ENCODE assay signal across 1 cellular context in genomic region chr16:21644674-21645073, GRCh38.
TF ChIP-seq lines count a peak whose summit lies in the region.

No MANE protein-coding gene starts in this region.

TF ChIP-seq in HepG2, 621 proteins besides CTCF, POLR2A, EP300 and RAD21:
- TF ChIP-seq U2AF2 (IDR thresholded peaks at IDR 0.05; ENCODE audit: low read depth, low read length) (no peak), ZNF703 (CRISPR knock-in tag; IDR thresholded peaks at IDR 0.05; ENCODE audit: borderline replicate concordance) (no peak), AGO1 (IDR thresholded peaks at IDR 0.05; ENCODE audit: low read depth, low read length, poor library complexity, severe bottlenecking) (no peak), KLF16 (CRISPR knock-in tag; IDR thresholded peaks at IDR 0.05) (no peak), RFX5 (IDR thresholded peaks at IDR 0.05; ENCODE audit: low read depth, low read length) (no peak), ZNF205 (CRISPR knock-in tag; IDR thresholded peaks at IDR 0.05) (no peak), ZMYM2 (CRISPR knock-in tag; IDR thresholded peaks at IDR 0.05) (no peak), HDAC6 (IDR thresholded peaks at IDR 0.05; ENCODE audit: low read depth, low read length) (no peak), HMG20A (CRISPR knock-in tag; IDR thresholded peaks at IDR 0.05; ENCODE audit: borderline replicate concordance) (no peak)
- TF ChIP-seq, protein P1, sequence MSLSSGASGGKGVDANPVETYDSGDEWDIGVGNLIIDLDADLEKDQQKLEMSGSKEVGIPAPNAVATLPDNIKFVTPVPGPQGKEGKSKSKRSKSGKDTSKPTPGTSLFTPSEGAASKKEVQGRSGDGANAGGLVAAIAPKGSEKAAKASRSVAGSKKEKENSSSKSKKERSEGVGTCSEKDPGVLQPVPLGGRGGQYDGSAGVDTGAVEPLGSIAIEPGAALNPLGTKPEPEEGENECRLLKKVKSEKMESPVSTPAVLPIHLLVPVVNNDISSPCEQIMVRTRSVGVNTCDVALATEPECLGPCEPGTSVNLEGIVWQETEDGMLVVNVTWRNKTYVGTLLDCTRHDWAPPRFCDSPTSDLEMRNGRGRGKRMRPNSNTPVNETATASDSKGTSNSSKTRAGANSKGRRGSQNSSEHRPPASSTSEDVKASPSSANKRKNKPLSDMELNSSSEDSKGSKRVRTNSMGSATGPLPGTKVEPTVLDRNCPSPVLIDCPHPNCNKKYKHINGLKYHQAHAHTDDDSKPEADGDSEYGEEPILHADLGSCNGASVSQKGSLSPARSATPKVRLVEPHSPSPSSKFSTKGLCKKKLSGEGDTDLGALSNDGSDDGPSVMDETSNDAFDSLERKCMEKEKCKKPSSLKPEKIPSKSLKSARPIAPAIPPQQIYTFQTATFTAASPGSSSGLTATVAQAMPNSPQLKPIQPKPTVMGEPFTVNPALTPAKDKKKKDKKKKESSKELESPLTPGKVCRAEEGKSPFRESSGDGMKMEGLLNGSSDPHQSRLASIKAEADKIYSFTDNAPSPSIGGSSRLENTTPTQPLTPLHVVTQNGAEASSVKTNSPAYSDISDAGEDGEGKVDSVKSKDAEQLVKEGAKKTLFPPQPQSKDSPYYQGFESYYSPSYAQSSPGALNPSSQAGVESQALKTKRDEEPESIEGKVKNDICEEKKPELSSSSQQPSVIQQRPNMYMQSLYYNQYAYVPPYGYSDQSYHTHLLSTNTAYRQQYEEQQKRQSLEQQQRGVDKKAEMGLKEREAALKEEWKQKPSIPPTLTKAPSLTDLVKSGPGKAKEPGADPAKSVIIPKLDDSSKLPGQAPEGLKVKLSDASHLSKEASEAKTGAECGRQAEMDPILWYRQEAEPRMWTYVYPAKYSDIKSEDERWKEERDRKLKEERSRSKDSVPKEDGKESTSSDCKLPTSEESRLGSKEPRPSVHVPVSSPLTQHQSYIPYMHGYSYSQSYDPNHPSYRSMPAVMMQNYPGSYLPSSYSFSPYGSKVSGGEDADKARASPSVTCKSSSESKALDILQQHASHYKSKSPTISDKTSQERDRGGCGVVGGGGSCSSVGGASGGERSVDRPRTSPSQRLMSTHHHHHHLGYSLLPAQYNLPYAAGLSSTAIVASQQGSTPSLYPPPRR (CRISPR knock-in tag; IDR thresholded peaks at IDR 0.05; ENCODE audit: borderline replicate concordance): no peak
